Comparison of ENCODE assay signal across 1 cellular context in genomic region chr18:71471963-71472725, GRCh38.
TF ChIP-seq lines count a peak whose summit lies in the region.

No MANE protein-coding gene starts in this region.

TF ChIP-seq in HepG2, 621 proteins besides CTCF, POLR2A, EP300 and RAD21 (continued from another document):
- TF ChIP-seq HBP1 (CRISPR knock-in tag; IDR thresholded peaks at IDR 0.05; ENCODE audit: low read depth) (no peak), ZBTB7B (CRISPR knock-in tag; IDR thresholded peaks at IDR 0.05) (no peak), TFE3 (CRISPR knock-in tag; IDR thresholded peaks at IDR 0.05) (0 out of 2 replicates have a peak, but pooled peaks have one; percentile 54), ZBTB2 (CRISPR knock-in tag; IDR thresholded peaks at IDR 0.05; ENCODE audit: low read depth) (no peak), SMAD3 (CRISPR knock-in tag; IDR thresholded peaks at IDR 0.05) (no peak), ZNF430 (CRISPR knock-in tag; IDR thresholded peaks at IDR 0.05) (no peak), KAT8 (CRISPR knock-in tag; IDR thresholded peaks at IDR 0.05) (peak; percentile 28; the same call in 1 of the 2 replicates), PRMT3 (CRISPR knock-in tag; IDR thresholded peaks at IDR 0.05; ENCODE audit: borderline replicate concordance, low read depth) (no peak), ZNF737 (CRISPR knock-in tag; IDR thresholded peaks at IDR 0.05; ENCODE audit: borderline replicate concordance) (no peak), ZBTB7A (CRISPR knock-in tag; IDR thresholded peaks at IDR 0.05) (no peak), ZFP82 (CRISPR knock-in tag; IDR thresholded peaks at IDR 0.05; ENCODE audit: borderline replicate concordance) (no peak), KLF12 (CRISPR knock-in tag; IDR thresholded peaks at IDR 0.05; ENCODE audit: borderline replicate concordance) (no peak), MNT (IDR thresholded peaks at IDR 0.05) (no peak)
